8 cellular contexts compared by ENCODE assay signal in genomic region chr16:1772362-1772907, GRCh38. TPM values are rescaled to one million over a fixed set of nuclear protein-coding genes. Genes with fewer than 3 reads are reported as not detected.
A peak's percentile ranks its signal among the peaks of the same experiment; 100 is the strongest.
DNase-seq lines count a peak whose midpoint lies in the region; ATAC-seq and TF ChIP-seq lines count a peak whose summit lies in the region.

TSS of gene EME2 (plus strand) at chr16:1772810. CDS start at chr16:1773228, 418 bp downstream.

- no peak for TF ChIP-seq POLR2A in sigmoid colon (IDR thresholded peaks at IDR 0.05)

- peak; percentile 8 for ATAC-seq in GM21737 (IDR thresholded peaks at IDR 0.05; ENCODE audit: unreplicated experiment)

- BruUV-seq in OCI-LY7 (replicated peaks; lab: Mats Ljungman, UMichigan) = TSS peak; percentile 29

- no peak for TF ChIP-seq CTCF in AG10803 (conservative IDR thresholded peaks at IDR 0.05; ENCODE audit: low read length)
- no peak for TF ChIP-seq CTCF in OCI-LY7 (conservative IDR thresholded peaks at IDR 0.05; ENCODE audit: low read length)
- no peak for TF ChIP-seq CTCF in left ventricle myocardium inferior (IDR thresholded peaks at IDR 0.05; ENCODE audit: borderline replicate concordance)
- TF ChIP-seq CTCF in sigmoid colon (IDR thresholded peaks at IDR 0.05) = no peak

- H3K27me3 ChIP-seq in left ventricle myocardium inferior (ENCODE audit: low read depth) (no peaks in the 10 kb centered on the region), sigmoid colon (no peaks in the 10 kb centered on the region)

- no peaks in the 10 kb centered on the region for H3K9me3 Mint-ChIP-seq in activated naive CD4-positive, alpha-beta T cell treated with anti-CD3 and anti-CD28 coated beads, Interleukin-2, amount 10 ng/mL, durations not matched to agents 7 days and 5 days

- H3K4me3 ChIP-seq in AG10803 (ENCODE audit: low read length) = peak within 1 kb of the TSS; percentile 76
- peak within 1 kb of the TSS; percentile 98 for H3K4me3 ChIP-seq in OCI-LY7 (ENCODE audit: low read depth, low read length, poor library complexity, severe bottlenecking)
- H3K4me3 ChIP-seq in left ventricle myocardium inferior = peak within 1 kb of the TSS; percentile 92
- peak within 1 kb of the TSS; percentile 64 to 93 (median 90) for H3K4me3 ChIP-seq in sigmoid colon

- CTCF ChIA-PET in OCI-LY7 (lab: Charles Lee; ENCODE audit: unreplicated experiment) = no interaction called here
- CTCF ChIA-PET in activated naive CD4-positive, alpha-beta T cell treated with anti-CD3 and anti-CD28 coated beads, Interleukin-2, amount 10 ng/mL, durations not matched to agents 7 days and 5 days (lab: Charles Lee) = interaction anchor here (0.8 kb wide), 1 partner anchor 10 kb away, joined by 5 read pairs; the partner anchor contains the start of genes NUBP2 and SPSB3

- peaks cover 67% of the 10 kb centered on the region for H3K36me3 ChIP-seq in OCI-LY7 (ENCODE audit: insufficient read depth, low read length)
- peaks cover 45% of the 10 kb centered on the region for H3K36me3 ChIP-seq in left ventricle myocardium inferior
- peaks cover 14 to 43% (median 32%) of the 10 kb centered on the region in 4 donors for H3K36me3 ChIP-seq in sigmoid colon

- H4K20me1 ChIP-seq in OCI-LY7 (ENCODE audit: insufficient read depth, low read length) = no peaks in the 10 kb centered on the region

- peaks cover 24% of the 10 kb centered on the region for H3K4me1 Mint-ChIP-seq in activated naive CD4-positive, alpha-beta T cell treated with anti-CD3 and anti-CD28 coated beads, Interleukin-2, amount 10 ng/mL, durations not matched to agents 7 days and 5 days

- H3K4me1 ChIP-seq in OCI-LY7 (ENCODE audit: insufficient read depth, low read length, poor library complexity, severe bottlenecking) = peaks cover 23% of the 10 kb centered on the region
- H3K4me1 ChIP-seq in left ventricle myocardium inferior = peaks cover 65% of the 10 kb centered on the region
- peaks cover 0 to 56% (median 47%) of the 10 kb centered on the region in 4 donors for H3K4me1 ChIP-seq in sigmoid colon

- H3K4me3 Mint-ChIP-seq in activated naive CD4-positive, alpha-beta T cell treated with anti-CD3 and anti-CD28 coated beads, Interleukin-2, amount 10 ng/mL, durations not matched to agents 7 days and 5 days = peak within 1 kb of the TSS; percentile 96

- no peak for TF ChIP-seq EP300 in sigmoid colon (IDR thresholded peaks at IDR 0.05)

- peaks cover 26% of the 10 kb centered on the region; the same call in 1 of the 2 replicates for H3K79me2 ChIP-seq in OCI-LY7 (ENCODE audit: insufficient read depth, low read depth, low read length)

- peak within 1 kb of the TSS; percentile 100 for H3K4me2 ChIP-seq in OCI-LY7 (ENCODE audit: low read length)

- intact Hi-C loops in OCI-LY7 (cut with micrococcal nuclease; ENCODE audit: unreplicated experiment) = loop anchor here (2.0 to 5.0 kb wide), 2 partner anchors 66 to 160 kb away; partner anchors contain the start of genes CRAMP1, IFT140 and MAPK8IP3
- intact Hi-C loops in left ventricle myocardium inferior (cut with micrococcal nuclease) = no loop called here
- intact Hi-C loops in sigmoid colon (cut with DNase I) = loop anchor here (2.0 to 10.0 kb wide), 3 partner anchors 54 to 1088 kb away; partner anchors contain the start of genes FAHD1, HAGH, JMJD8 and MAPK8IP3

- no peak for DNase-seq in AG10803 (ENCODE audit: low read depth)
- DNase-seq in OCI-LY7 (ENCODE audit: low spot score) = no peak
- DNase-seq in activated naive CD4-positive, alpha-beta T cell treated with anti-CD3 and anti-CD28 coated beads, Interleukin-2, amount 10 ng/mL, durations not matched to agents 7 days and 5 days = peak; percentile 66
- no peak for DNase-seq in left ventricle myocardium inferior
- no peak for DNase-seq in sigmoid colon
- no peak for DNase-seq in NCI-H510A (lab: John Stamatoyannopoulos, UW)
- DNase-seq in NCI-H2081 (lab: John Stamatoyannopoulos, UW) = no peak

- H3K9me2 ChIP-seq in OCI-LY7 (ENCODE audit: insufficient read depth, low read length) = no peaks in the 10 kb centered on the region

- H3K36me3 Mint-ChIP-seq in activated naive CD4-positive, alpha-beta T cell treated with anti-CD3 and anti-CD28 coated beads, Interleukin-2, amount 10 ng/mL, durations not matched to agents 7 days and 5 days = peaks cover 11% of the 10 kb centered on the region

- H3K27ac Mint-ChIP-seq in activated naive CD4-positive, alpha-beta T cell treated with anti-CD3 and anti-CD28 coated beads, Interleukin-2, amount 10 ng/mL, durations not matched to agents 7 days and 5 days = peak within 1 kb of the TSS; percentile 97

- H3K9me3 ChIP-seq in OCI-LY7 (ENCODE audit: low read length) (no peaks in the 10 kb centered on the region), left ventricle myocardium inferior (replicated peaks) (no peaks in the 10 kb centered on the region), sigmoid colon (no peaks in the 10 kb centered on the region)

- no peaks in the 10 kb centered on the region for H3K27me3 Mint-ChIP-seq in activated naive CD4-positive, alpha-beta T cell treated with anti-CD3 and anti-CD28 coated beads, Interleukin-2, amount 10 ng/mL, durations not matched to agents 7 days and 5 days

- peak within 1 kb of the TSS; percentile 40; the same call in 1 of the 2 replicates for H2AFZ ChIP-seq in OCI-LY7 (ENCODE audit: low read length)

- 0 to 1% methylated on average over 53 of the region's 53 CpGs for whole genome bisulfite sequencing in sigmoid colon, 2 donors

- H3K27ac ChIP-seq in OCI-LY7 (ENCODE audit: low read depth, low read length, poor library complexity, severe bottlenecking) = peak within 1 kb of the TSS; percentile 89
- peak within 1 kb of the TSS; percentile 95 for H3K27ac ChIP-seq in left ventricle myocardium inferior (replicated peaks)
- peak within 1 kb of the TSS; percentile 91 to 97 (median 96) for H3K27ac ChIP-seq in sigmoid colon

- POLR2A ChIA-PET in OCI-LY7 (lab: Charles Lee) = interaction anchor here (0.6 to 1.9 kb wide), 2 partner anchors 10 to 56 kb away, joined by 3 to 9 read pairs; partner anchors contain the start of genes NUBP2 and SPSB3

RNA-seq across cellular contexts. Expression of gene EME2, which starts in this region (rescaled TPM):
- 22.0 and 23.8 TPM in 2 replicates for total RNA-seq in OCI-LY7 (2014; rRNA removed; shearing (Covaris generic))
- total RNA-seq in OCI-LY7 (2022) (48.5 and 51.8 TPM in 2 replicates), left ventricle myocardium inferior (7.4 TPM), sigmoid colon (10 to 100 TPM in 1 of 4 donors, 1 to 10 TPM in 3; 4.3 to 10.5 (median 7.2) TPM)
- 10 to 100 TPM in 1 of 3 donors, 1 to 10 TPM in 2; 1.8 to 17.1 (median 2.5) TPM for polyA plus RNA-seq in sigmoid colon
